15 cellular contexts compared by ENCODE assay signal in genomic region chr2:192128655-192129054, GRCh38.
DNase-seq lines count a peak whose midpoint lies in the region; ATAC-seq and TF ChIP-seq lines count a peak whose summit lies in the region.
"Had no signal": no experiment of that assay in that cellular context is flagged by ENCODE, and none has a peak within 500 bp of the region (broad histone marks: within the 10 kb centered on the region; RNA-seq: fewer than 3 reads in every experiment).

No MANE protein-coding gene starts in this region.

- DNase-seq in H9 (no peak), left lung (no peak), sciatic nerve (ENCODE audit: low spot score) (no peak)
- DNase-seq in activated T-cell treated with anti-CD3 and anti-CD28 coated beads, Interleukin-2, amount 50 U/mL, for 48 hours = no peak
- DNase-seq in stimulated activated CD8-positive, alpha-beta memory T cell treated with anti-CD3 and anti-CD28 coated beads, Interleukin-4, amount 100 ng/mL, for 48 hours = no peak
- DNase-seq: activated CD4-positive, alpha-beta memory T cell treated with anti-CD3 and anti-CD28 coated beads, Interleukin-2, amount 10 ng/mL, durations not matched to agents 7 days and 5 days; activated naive CD8-positive, alpha-beta T cell treated with anti-CD3 and anti-CD28 coated beads for 36 hours; activated T-cell treated with anti-CD3 and anti-CD28 coated beads, Interleukin-2, amount 50 U/mL, for 72 hours; effector CD8-positive, alpha-beta T cell; HFFc6; naive thymus-derived CD8-positive, alpha-beta T cell; NCI-H1694 had no signal

- no peak overlapping the region for H3K56ac ChIP-seq in H9 (ENCODE audit: insufficient read length, low read depth, low read length)

- no peak overlapping the region for H3K4ac ChIP-seq in H9 (ENCODE audit: low read depth, low read length)

- H3K4me1 ChIP-seq in H9 (ENCODE audit: insufficient read depth, low read length) (no peaks in the 10 kb centered on the region; the same call in 1 of the 2 replicates), left lung (no peaks in the 10 kb centered on the region)

- H2AFZ ChIP-seq in H9 (ENCODE audit: low read length) = no peak overlapping the region

- no peak overlapping the region for H2BK15ac ChIP-seq in H9 (ENCODE audit: low read depth, low read length)

- H3K79me1 ChIP-seq in H9 (ENCODE audit: insufficient read depth, low read depth, low read length, poor library complexity, severe bottlenecking) = no peaks in the 10 kb centered on the region

- H2BK120ac ChIP-seq in H9 (ENCODE audit: low read depth, low read length, poor library complexity, severe bottlenecking) = no peak overlapping the region

- peak overlapping the region; percentile 3 for H2BK5ac ChIP-seq in H9 (ENCODE audit: insufficient read length, low read length)

- H3K4me2 ChIP-seq in H9 (ENCODE audit: insufficient read depth, insufficient read length, low read length) = no peak overlapping the region

- H3K23me2 ChIP-seq in H9 (ENCODE audit: insufficient read length, low read depth, low read length, poor library complexity, severe bottlenecking) = no peaks in the 10 kb centered on the region

- H3K27me3 Mint-ChIP-seq in H9 (ENCODE audit: low read depth) (peaks cover 1% of the 10 kb centered on the region; the same call in 1 of the 2 replicates), brain (peaks cover 8% of the 10 kb centered on the region)
- H3K27me3 Mint-ChIP-seq: activated naive CD8-positive, alpha-beta T cell treated with anti-CD3 and anti-CD28 coated beads for 36 hours had no signal

- H3K27me3 ChIP-seq in H9 (ENCODE audit: insufficient read depth, low read length) (no peaks in the 10 kb centered on the region), left lung (no peaks in the 10 kb centered on the region)

- H2AK5ac ChIP-seq in H9 (ENCODE audit: insufficient read length, low read length) = no peak overlapping the region

- H3K9ac ChIP-seq in H9 (ENCODE audit: extremely low read depth, insufficient read length, low read length) = no peak overlapping the region

- no peak overlapping the region for H4K91ac ChIP-seq in H9 (ENCODE audit: insufficient read length, low read depth, low read length)

- H2BK20ac ChIP-seq in H9 (ENCODE audit: low read depth, low read length, poor library complexity, severe bottlenecking) = no peak overlapping the region

- H3K23ac ChIP-seq in H9 (ENCODE audit: insufficient read length, low read depth, low read length) = no peak overlapping the region

- H3K14ac ChIP-seq in H9 (ENCODE audit: insufficient read depth, low read length) = no peak overlapping the region

- ATAC-seq in left lung = peak; percentile 33
- peak; percentile 41 for ATAC-seq in sciatic nerve
- no peak for ATAC-seq in HG02973 (IDR thresholded peaks at IDR 0.05; ENCODE audit: unreplicated experiment)
- ATAC-seq: activated T-cell treated with anti-CD3 and anti-CD28 coated beads, Interleukin-2, amount 50 U/mL, for 72 hours; naive thymus-derived CD8-positive, alpha-beta T cell had no signal

- no CpG with 5 or more reads among the region's 4 CpGs for WGBS in H9 (ENCODE audit: extremely low coverage, insufficient read length, low lambda C conversion rate)

- H4K20me1 ChIP-seq in H9 (ENCODE audit: control insufficient read depth, insufficient read depth, insufficient read length) = no peaks in the 10 kb centered on the region

- H4K5ac ChIP-seq in H9 (ENCODE audit: insufficient read length, low read depth, low read length) = no peak overlapping the region

- H3K79me2 ChIP-seq in H9 (ENCODE audit: insufficient read depth, low read length) = no peaks in the 10 kb centered on the region

- H4K8ac ChIP-seq in H9 (replicated peaks; ENCODE audit: insufficient read length, low read depth, low read length) = no peak overlapping the region

- H3K4me1 Mint-ChIP-seq in H9 = peaks cover 20% of the 10 kb centered on the region in 2 experiments
- H3K4me1 Mint-ChIP-seq in brain = peaks cover 34% of the 10 kb centered on the region
- H3K4me1 Mint-ChIP-seq: activated CD4-positive, alpha-beta memory T cell treated with anti-CD3 and anti-CD28 coated beads, Interleukin-2, amount 10 ng/mL, durations not matched to agents 7 days and 5 days; activated naive CD8-positive, alpha-beta T cell treated with anti-CD3 and anti-CD28 coated beads for 36 hours; naive thymus-derived CD8-positive, alpha-beta T cell had no signal

- TF ChIP-seq CTCF in H9 (conservative IDR thresholded peaks at IDR 0.05) (no peak), brain (conservative IDR thresholded peaks at IDR 0.05) (no peak), left lung (IDR thresholded peaks at IDR 0.05) (no peak)

- no peak overlapping the region for H3K4me3 ChIP-seq in left lung

- H3K27ac ChIP-seq in H9 (ENCODE audit: insufficient read length, low read depth, low read length) (no peak overlapping the region), left lung (no peak overlapping the region)
- H3K27ac ChIP-seq: VCaP had no signal

- no peak overlapping the region for H2BK12ac ChIP-seq in H9 (ENCODE audit: insufficient read length, low read depth, low read length)

- H3K27ac Mint-ChIP-seq in H9 (no peak overlapping the region; a peak in 1 of 7 replicates), brain (peak overlapping the region in 3 of 5 experiments; percentile 11 to 45 (median 35))
- H3K27ac Mint-ChIP-seq: activated CD4-positive, alpha-beta memory T cell treated with anti-CD3 and anti-CD28 coated beads, Interleukin-2, amount 10 ng/mL, durations not matched to agents 7 days and 5 days; activated naive CD8-positive, alpha-beta T cell treated with anti-CD3 and anti-CD28 coated beads for 36 hours; activated T-cell treated with anti-CD3 and anti-CD28 coated beads, Interleukin-2, amount 50 U/mL, for 72 hours; HFFc6; naive thymus-derived CD8-positive, alpha-beta T cell had no signal

- H3K9me3 ChIP-seq in H9 (ENCODE audit: control insufficient read depth, low read depth, low read length) = no peaks in the 10 kb centered on the region
- H3K9me3 ChIP-seq in left lung = no peaks in the 10 kb centered on the region

- intact Hi-C loops in left lung (cut with DNase I) = no loop called here
- intact Hi-C loops in sciatic nerve (cut with DNase I) = no loop called here

- no peaks in the 10 kb centered on the region for H3K36me3 Mint-ChIP-seq in H9 (ENCODE audit: insufficient read depth in 1 of 3, low read depth in 3 of 3)
- H3K36me3 Mint-ChIP-seq in brain = no peaks in the 10 kb centered on the region
- H3K36me3 Mint-ChIP-seq: activated naive CD8-positive, alpha-beta T cell treated with anti-CD3 and anti-CD28 coated beads for 36 hours; naive thymus-derived CD8-positive, alpha-beta T cell had no signal

- H3K18ac ChIP-seq in H9 (ENCODE audit: insufficient read length, low read depth, low read length) = no peak overlapping the region

- no peaks in the 10 kb centered on the region for H3K36me3 ChIP-seq in left lung

- H3K9me3 Mint-ChIP-seq in H9 (no peaks in the 10 kb centered on the region; a peak in 1 of 5 replicates), brain (no peaks in the 10 kb centered on the region)
- H3K9me3 Mint-ChIP-seq: activated CD4-positive, alpha-beta memory T cell treated with anti-CD3 and anti-CD28 coated beads, Interleukin-2, amount 10 ng/mL, durations not matched to agents 7 days and 5 days; activated naive CD8-positive, alpha-beta T cell treated with anti-CD3 and anti-CD28 coated beads for 36 hours; activated T-cell treated with anti-CD3 and anti-CD28 coated beads, Interleukin-2, amount 50 U/mL, for 72 hours; HFFc6; naive thymus-derived CD8-positive, alpha-beta T cell had no signal

- no peak overlapping the region for H3T11ph ChIP-seq in H9 (ENCODE audit: low read length)

- H3K4me3 Mint-ChIP-seq in H9 (no peak overlapping the region), brain (peak overlapping the region in 1 of 5 experiments; percentile 22)
- H3K4me3 Mint-ChIP-seq: activated CD4-positive, alpha-beta memory T cell treated with anti-CD3 and anti-CD28 coated beads, Interleukin-2, amount 10 ng/mL, durations not matched to agents 7 days and 5 days; activated naive CD8-positive, alpha-beta T cell treated with anti-CD3 and anti-CD28 coated beads for 36 hours; activated T-cell treated with anti-CD3 and anti-CD28 coated beads, Interleukin-2, amount 50 U/mL, for 72 hours; HFFc6; naive thymus-derived CD8-positive, alpha-beta T cell had no signal

Comparison
In these comparisons a context has a peak if more than half of its experiments do, and no peak if none do; other contexts are left out.
1. H3K27ac Mint-ChIP-seq: peak in brain (3 of 5); none in H9 (0 of 3).